ENCODE assay signal across 8 cellular contexts in genomic region chr16:4330277-4330882, GRCh38. TPM values are rescaled to one million over a fixed set of nuclear protein-coding genes. Genes with fewer than 3 reads are reported as not detected.
DNase-seq lines count a peak whose midpoint lies in the region; ATAC-seq and TF ChIP-seq lines count a peak whose summit lies in the region.

No MANE protein-coding gene starts in this region.

- H3K4me3 ChIP-seq in AG04450 (ENCODE audit: low read depth, low read length): no peak overlapping the region
- H3K4me3 ChIP-seq in effector memory CD4-positive, alpha-beta T cell (ENCODE audit: insufficient read depth, low read depth, low read length, poor library complexity, severe bottlenecking): no peak overlapping the region

- H3K4me1 ChIP-seq in effector memory CD4-positive, alpha-beta T cell (ENCODE audit: control insufficient read depth, insufficient read depth, low read length, poor library complexity, severe bottlenecking): peaks cover 10% of the 10 kb centered on the region

- H3K9me3 ChIP-seq in AG04450 (ENCODE audit: control insufficient read depth, insufficient read depth, low read length): no peaks in the 10 kb centered on the region; the same call in 1 of the 2 replicates
- no peaks in the 10 kb centered on the region for H3K9me3 ChIP-seq in effector memory CD4-positive, alpha-beta T cell (ENCODE audit: control insufficient read depth, low read length)

- DNase-seq in AG04450 (ENCODE audit: low read depth, low spot score) (no peak), NCI-H460 (ENCODE audit: extremely low read depth, low read depth) (peak; percentile 60), medulla oblongata (ENCODE audit: extremely low spot score) (peak; percentile 76)
- DNase-seq in activated CD8-positive, alpha-beta memory T cell treated with anti-CD3 and anti-CD28 coated beads for 24 hours: peak; percentile 89
- DNase-seq in effector memory CD4-positive, alpha-beta T cell: peak; percentile 46 to 59 (median 54)
- peak; percentile 61 to 69 for DNase-seq in stimulated activated CD8-positive, alpha-beta memory T cell treated with anti-CD3 and anti-CD28 coated beads, Interleukin-2, amount 100 ng/mL, for 48 hours (ENCODE audit: low read depth in 2 of 2)

- CTCF ChIA-PET in AG04450 (lab: Charles Lee): interaction anchor here (0.6 to 2.7 kb wide), 9 partner anchors 9 to 571 kb away, joined by 3 to 21 read pairs (median 5); no protein-coding TSS in a partner anchor

- no peaks in the 10 kb centered on the region for H3K36me3 ChIP-seq in effector memory CD4-positive, alpha-beta T cell (ENCODE audit: control insufficient read depth, insufficient read depth, low read length)

- POLR2A ChIA-PET in AG04450 (lab: Yijun Ruan, JAX): interaction anchor here (0.6 to 2.6 kb wide), 3 partner anchors 40 to 77 kb away, joined by 3 to 10 read pairs (median 3); no protein-coding TSS in a partner anchor

- TF ChIP-seq CTCF in AG04450 (IDR thresholded peaks at IDR 0.05; ENCODE audit: low read depth, low read length): peak; percentile 98

- no peaks in the 10 kb centered on the region for H3K27me3 ChIP-seq in AG04450 (ENCODE audit: control insufficient read depth, insufficient read depth, low read length)
- H3K27me3 ChIP-seq in effector memory CD4-positive, alpha-beta T cell (replicated peaks; ENCODE audit: control insufficient read depth, insufficient read depth, low read length, poor library complexity, severe bottlenecking): no peaks in the 10 kb centered on the region

- ATAC-seq in GM18505 (IDR thresholded peaks at IDR 0.05; ENCODE audit: unreplicated experiment) (peak; percentile 51), HG03045 (IDR thresholded peaks at IDR 0.05; ENCODE audit: unreplicated experiment) (no peak)

- no peak overlapping the region for H3K27ac ChIP-seq in AG04450 (ENCODE audit: low read depth, low read length)
- no peak overlapping the region for H3K27ac ChIP-seq in effector memory CD4-positive, alpha-beta T cell (ENCODE audit: insufficient read depth, low read length, poor library complexity, severe bottlenecking)

- no peak for TF ChIP-seq POLR2A in GM18505 (IDR thresholded peaks at IDR 0.05; ENCODE audit: borderline replicate concordance, extremely low read depth, insufficient read depth, insufficient read length)

RNA-seq across cellular contexts. Expression of gene GLIS2, which starts 14.5 kb away (rescaled TPM):
- polyA plus RNA-seq in AG04450 (2011; rRNA removed): 2.2 and 2.9 TPM in 2 replicates
- polyA minus RNA-seq in AG04450 (2011; rRNA and poly(A)+ RNA removed): 3.1 and 3.4 TPM in 2 replicates
- total RNA-seq in NCI-H460 (2014; rRNA removed; shearing (Covaris generic)): 4.3 and 6.3 TPM in 2 replicates
- 1.6 and 2.6 TPM in 2 replicates for polyA plus RNA-seq in NCI-H460 (2014; cell fraction: nucleus; rRNA removed)

RNA-seq across cellular contexts. Expression of gene PAM16, which starts 20.7 kb away (rescaled TPM):
- 18.4 and 23.8 TPM in 2 replicates for polyA plus RNA-seq in AG04450 (2011; rRNA removed)
- 5.6 and 8.6 TPM in 2 replicates for polyA minus RNA-seq in AG04450 (2011; rRNA and poly(A)+ RNA removed)
- 65.7 and 80.6 TPM in 2 replicates for total RNA-seq in NCI-H460 (2014; rRNA removed; shearing (Covaris generic))
- polyA plus RNA-seq in NCI-H460 (2014; cell fraction: nucleus; rRNA removed): 212 and 227 TPM in 2 replicates

RNA-seq across cellular contexts. Expression of gene VASN, which starts 41.3 kb away (rescaled TPM):
- 19.1 and 27.8 TPM in 2 replicates for polyA plus RNA-seq in AG04450 (2011; rRNA removed)
- 11.2 and 13.0 TPM in 2 replicates for polyA minus RNA-seq in AG04450 (2011; rRNA and poly(A)+ RNA removed)
- 5.1 and 7.2 TPM in 2 replicates for total RNA-seq in NCI-H460 (2014; rRNA removed; shearing (Covaris generic))
- polyA plus RNA-seq in NCI-H460 (2014; cell fraction: nucleus; rRNA removed): 11.4 and 19.5 TPM in 2 replicates

RNA-seq across cellular contexts. Expression of gene TFAP4, which starts 57.6 kb away (rescaled TPM):
- polyA plus RNA-seq in AG04450 (2011; rRNA removed): 2.9 and 3.9 TPM in 2 replicates
- polyA minus RNA-seq in AG04450 (2011; rRNA and poly(A)+ RNA removed): 17.8 and 32.9 TPM in 2 replicates
- 21.1 and 22.0 TPM in 2 replicates for total RNA-seq in NCI-H460 (2014; rRNA removed; shearing (Covaris generic))
- polyA plus RNA-seq in NCI-H460 (2014; cell fraction: nucleus; rRNA removed): 21.1 and 24.5 TPM in 2 replicates
